1 cellular context compared by ENCODE assay signal in genomic region chr17:68777243-68777855, GRCh38.
TF ChIP-seq lines count a peak whose summit lies in the region.

No MANE protein-coding gene starts in this region.

TF ChIP-seq in HepG2, 621 proteins besides CTCF, POLR2A, EP300 and RAD21 (continued from another document and continues in another):
- TF ChIP-seq ZHX1 (CRISPR knock-in tag; IDR thresholded peaks at IDR 0.05; ENCODE audit: low read depth) = no peak
- no peak; the same call in 1 of the 2 replicates for TF ChIP-seq YEATS2 (CRISPR knock-in tag; IDR thresholded peaks at IDR 0.05; ENCODE audit: borderline replicate concordance)
- TF ChIP-seq GLMP (CRISPR knock-in tag; IDR thresholded peaks at IDR 0.05; ENCODE audit: borderline replicate concordance) = no peak
- TF ChIP-seq TEF (CRISPR knock-in tag; IDR thresholded peaks at IDR 0.05) = peak; percentile 65; the same call in 1 of the 2 replicates
- no peak for TF ChIP-seq IKZF4 (CRISPR knock-in tag; IDR thresholded peaks at IDR 0.05; ENCODE audit: borderline replicate concordance, low read depth, not compliant biosample characterization)
- TF ChIP-seq ZBTB3 (CRISPR knock-in tag; IDR thresholded peaks at IDR 0.05; ENCODE audit: borderline replicate concordance, low read depth) = no peak
- peak; percentile 57 for TF ChIP-seq SALL1 (CRISPR knock-in tag; IDR thresholded peaks at IDR 0.05)
- peak; percentile 44 for TF ChIP-seq DRAP1 (CRISPR knock-in tag; IDR thresholded peaks at IDR 0.05)
- no peak for TF ChIP-seq NFE2L2 (IDR thresholded peaks at IDR 0.05; ENCODE audit: low read length)
- TF ChIP-seq REPIN1 (CRISPR knock-in tag; IDR thresholded peaks at IDR 0.05; ENCODE audit: borderline replicate concordance, low read depth) = no peak; the same call in 1 of the 2 replicates
- TF ChIP-seq ZNF547 (CRISPR knock-in tag; IDR thresholded peaks at IDR 0.05) = no peak; the same call in 1 of the 2 replicates
- no peak for TF ChIP-seq NFE2 (CRISPR knock-in tag; IDR thresholded peaks at IDR 0.05)
- TF ChIP-seq GRHL1 (CRISPR knock-in tag; conservative IDR thresholded peaks at IDR 0.05) = no peak
- TF ChIP-seq ZNF576 (CRISPR knock-in tag; IDR thresholded peaks at IDR 0.05) = no peak
- TF ChIP-seq MLLT10 (CRISPR knock-in tag; IDR thresholded peaks at IDR 0.05) = no peak
- 0 out of 2 replicates have a peak, but pooled peaks have one; percentile 34 for TF ChIP-seq ZNF740 (CRISPR knock-in tag; IDR thresholded peaks at IDR 0.05)
- TF ChIP-seq MEF2D (CRISPR knock-in tag; IDR thresholded peaks at IDR 0.05) = 0 out of 2 replicates have a peak, but pooled peaks have one; percentile 25
- no peak for TF ChIP-seq ZNF326 (CRISPR knock-in tag; IDR thresholded peaks at IDR 0.05; ENCODE audit: borderline replicate concordance)
- no peak for TF ChIP-seq NAIF1 (CRISPR knock-in tag; IDR thresholded peaks at IDR 0.05; ENCODE audit: borderline replicate concordance)
- peak; percentile 56 for TF ChIP-seq ARID5B (CRISPR knock-in tag; IDR thresholded peaks at IDR 0.05)
- TF ChIP-seq ZNF639 (CRISPR knock-in tag; conservative IDR thresholded peaks at IDR 0.05) = no peak
- TF ChIP-seq ZNF552 (CRISPR knock-in tag; IDR thresholded peaks at IDR 0.05; ENCODE audit: borderline replicate concordance) = no peak
- no peak for TF ChIP-seq ZNF263 (CRISPR knock-in tag; IDR thresholded peaks at IDR 0.05)
- no peak for TF ChIP-seq ZBTB40 (IDR thresholded peaks at IDR 0.05)
- no peak for TF ChIP-seq ZBTB40 (CRISPR knock-in tag; IDR thresholded peaks at IDR 0.05)
- peak; percentile 66; the same call in 1 of the 2 replicates for TF ChIP-seq FOXJ3 (CRISPR knock-in tag; IDR thresholded peaks at IDR 0.05; ENCODE audit: borderline replicate concordance)
- no peak for TF ChIP-seq MTF1 (CRISPR knock-in tag; IDR thresholded peaks at IDR 0.05)
